Comparison of ENCODE assay signal across 10 cellular contexts in genomic region chr3:192899540-192899982, GRCh38. TPM values are rescaled to one million over a fixed set of nuclear protein-coding genes. Genes with fewer than 3 reads are reported as not detected.
DNase-seq lines count a peak whose midpoint lies in the region; ATAC-seq and TF ChIP-seq lines count a peak whose summit lies in the region.
"Had no signal": no experiment of that assay in that cellular context is flagged by ENCODE, and none has a peak within 500 bp of the region (broad histone marks: within the 10 kb centered on the region; RNA-seq: fewer than 3 reads in every experiment).

No MANE protein-coding gene starts in this region.

- peak overlapping the region; percentile 67 for H3K4me2 ChIP-seq in Loucy (ENCODE audit: low read depth, low read length, poor library complexity, severe bottlenecking)

- H3K36me3 ChIP-seq in Loucy (ENCODE audit: insufficient read depth, low read length), result no peaks in the 10 kb centered on the region
- H3K36me3 ChIP-seq in colonic mucosa, result no peaks in the 10 kb centered on the region
- H3K36me3 ChIP-seq: SJCRH30 had no signal

- intact Hi-C loops in colonic mucosa (cut with DNase I), result no loop called here

- no peak overlapping the region for H3K27ac ChIP-seq in colonic mucosa
- H3K27ac ChIP-seq: SJCRH30 had no signal

- ATAC-seq in HG03045 (IDR thresholded peaks at IDR 0.05; ENCODE audit: unreplicated experiment), result no peak

- H3K4me3 ChIP-seq in Loucy (ENCODE audit: low read length, poor library complexity, severe bottlenecking) (no peak overlapping the region), colonic mucosa (no peak overlapping the region)
- H3K4me3 ChIP-seq: SJCRH30 had no signal

- H3F3A ChIP-seq in Loucy (ENCODE audit: low read depth), result peaks cover 7% of the 10 kb centered on the region

- no peaks in the 10 kb centered on the region for H3K27me3 ChIP-seq in Loucy (ENCODE audit: insufficient read depth, low read length, poor library complexity, severe bottlenecking)
- no peaks in the 10 kb centered on the region for H3K27me3 ChIP-seq in colonic mucosa
- H3K27me3 ChIP-seq: SJCRH30 had no signal

- H3K9me3 ChIP-seq in Loucy (ENCODE audit: insufficient read depth, low read depth, low read length), result peaks cover 5% of the 10 kb centered on the region; the same call in 1 of the 2 replicates
- H3K9me3 ChIP-seq in colonic mucosa, result no peaks in the 10 kb centered on the region

- TF ChIP-seq CTCF in Loucy (conservative IDR thresholded peaks at IDR 0.05; ENCODE audit: low read length) (no peak), colonic mucosa (IDR thresholded peaks at IDR 0.05) (no peak)

- H3K79me2 ChIP-seq in Loucy (ENCODE audit: insufficient read depth, low read length), result peaks cover 13% of the 10 kb centered on the region; the same call in 1 of the 2 replicates

- H4K20me1 ChIP-seq in Loucy (ENCODE audit: insufficient read depth, low read length, poor library complexity, severe bottlenecking), result no peaks in the 10 kb centered on the region

- no peaks in the 10 kb centered on the region for H3K9me2 ChIP-seq in Loucy (replicated peaks; ENCODE audit: low read depth, low read length)

- DNase-seq in NCI-H524 (lab: John Stamatoyannopoulos, UW) (peak; percentile 9 to 56), NCI-H524 treated with DMSO at 0.1 percent for 48 hours (lab: John Stamatoyannopoulos, UW) (no peak), astrocyte of the hippocampus (ENCODE audit: low read depth, low spot score) (peak; percentile 76), pons (ENCODE audit: low spot score) (peak; percentile 32), colonic mucosa (no peak)
- DNase-seq in stimulated activated CD4-positive, alpha-beta T cell treated with anti-CD3 and anti-CD28 coated beads, Interleukin-12 subunit alpha, Interleukin-12 subunit beta, amount 100 ng/mL, for 4 hours, result no peak
- DNase-seq: Karpas-422, SJCRH30 had no signal

- H3K9ac ChIP-seq in Loucy (ENCODE audit: low read depth, low read length, poor library complexity, severe bottlenecking) (no peak overlapping the region), colonic mucosa (ENCODE audit: low read depth in 2 of 2, low read length in 2 of 2) (no peak overlapping the region)

- H2AFZ ChIP-seq in Loucy (ENCODE audit: low read length), result no peak overlapping the region

- H3K4me1 ChIP-seq in Loucy (ENCODE audit: insufficient read depth, low read length, poor library complexity, severe bottlenecking), result peaks cover 18% of the 10 kb centered on the region
- H3K4me1 ChIP-seq in colonic mucosa, result no peaks in the 10 kb centered on the region

RNA-seq across cellular contexts. Expression of gene MB21D2, which starts 18.1 kb away (rescaled TPM):
- 1 to 10 TPM; 2.8 to 4.4 TPM for total RNA-seq in colonic mucosa

Comparison
In these comparisons a context has a peak if more than half of its experiments do, and no peak if none do; other contexts are left out.
1. DNase-seq: peak in NCI-H524 (2 of 2), astrocyte of the hippocampus (single experiment) and pons (single experiment); none in NCI-H524 treated with DMSO at 0.1 percent for 48 hours (single experiment), colonic mucosa (single experiment) and stimulated activated CD4-positive, alpha-beta T cell treated with anti-CD3 and anti-CD28 coated beads, Interleukin-12 subunit alpha, Interleukin-12 subunit beta, amount 100 ng/mL, for 4 hours (single experiment).